1 cellular context compared by ENCODE assay signal in the genomic region with DNA sequence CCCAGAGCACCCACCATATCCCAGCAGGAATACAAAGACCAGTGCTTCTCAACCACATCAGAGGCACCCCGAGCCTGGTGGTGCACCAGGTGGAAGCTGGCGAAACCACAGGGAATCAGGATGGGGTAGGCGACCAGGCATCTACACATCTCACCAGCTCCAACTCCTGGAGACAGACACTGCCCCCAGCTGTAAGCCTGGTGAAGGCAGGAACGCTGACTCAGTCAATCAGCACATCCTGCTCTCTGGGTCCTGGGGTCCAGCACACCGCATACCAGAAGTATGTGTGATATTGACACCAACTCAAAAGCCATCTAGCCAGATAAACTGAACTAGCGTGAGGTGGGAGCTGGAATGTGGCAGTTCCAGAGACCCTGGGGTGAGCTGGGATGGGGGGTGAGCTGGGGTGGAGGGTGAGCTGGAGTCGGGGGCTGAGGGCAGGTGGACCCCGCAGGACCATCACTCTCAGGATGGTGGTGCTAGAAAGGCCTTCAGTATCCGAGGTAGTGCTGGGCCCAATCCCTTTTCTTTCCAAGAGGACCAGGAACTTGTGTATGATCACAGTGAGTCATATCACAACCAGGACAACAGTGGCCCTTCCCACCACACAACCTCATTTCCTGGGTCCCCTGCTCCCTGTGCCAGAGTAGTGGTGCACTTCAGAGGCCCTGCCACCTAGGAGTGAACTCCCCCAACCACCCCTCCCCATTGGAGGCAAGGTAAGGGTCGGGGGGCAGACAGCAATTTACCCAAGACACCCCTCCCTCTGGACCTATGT.
TF ChIP-seq lines count a peak whose summit lies in the region.

No MANE protein-coding gene starts in this region.

TF ChIP-seq in K562, 482 proteins besides CTCF, POLR2A, EP300 and RAD21:
- peak; percentile 63 for TF ChIP-seq C11orf30 (IDR thresholded peaks at IDR 0.05; ENCODE audit: low read depth)
- peak; percentile 24; the same call in 1 of the 2 replicates for TF ChIP-seq MAFF (IDR thresholded peaks at IDR 0.05; ENCODE audit: low read length)
- TF ChIP-seq ZNF316 (IDR thresholded peaks at IDR 0.05): peak; percentile 85
- TF ChIP-seq TOE1 (IDR thresholded peaks at IDR 0.05; ENCODE audit: borderline replicate concordance): no peak
- TF ChIP-seq TOE1 (CRISPR knock-in tag; IDR thresholded peaks at IDR 0.05; ENCODE audit: borderline replicate concordance, low read depth): no peak
- no peak for TF ChIP-seq BACH1 (tag; IDR thresholded peaks at IDR 0.05)
- peak; percentile 11; the same call in 1 of the 2 replicates for TF ChIP-seq MAFK (IDR thresholded peaks at IDR 0.05; ENCODE audit: low read length)
- TF ChIP-seq MAFG (tag; conservative IDR thresholded peaks at IDR 0.05): peak; percentile 15; the same call in 1 of the 2 replicates
